Comparison of ENCODE assay signal across 1 cellular context in genomic region chr17:50361561-50362480, GRCh38.
A peak's percentile ranks its signal among the peaks of the same experiment; 100 is the strongest.
TF ChIP-seq lines count a peak whose summit lies in the region.

No MANE protein-coding gene starts in this region.

TF ChIP-seq in GM23338, 12 proteins besides CTCF, POLR2A, EP300 and RAD21:
- TF ChIP-seq POLR2AphosphoS5 (IDR thresholded peaks at IDR 0.05; ENCODE audit: low read depth) (peak; percentile 53), EZH2 (IDR thresholded peaks at IDR 0.05; ENCODE audit: low read depth, unreplicated experiment) (no peak)
